1 cellular context compared by ENCODE assay signal in genomic region chr12:108664338-108665258, GRCh38.
A peak's percentile ranks its signal among the peaks of the same experiment; 100 is the strongest.
TF ChIP-seq lines count a peak whose summit lies in the region.

No MANE protein-coding gene starts in this region.

TF ChIP-seq in HepG2, 621 proteins besides CTCF, POLR2A, EP300 and RAD21 (continued from another document and continues in another):
- TF ChIP-seq THAP7 (CRISPR knock-in tag; IDR thresholded peaks at IDR 0.05) = no peak
- no peak for TF ChIP-seq ZNF574 (CRISPR knock-in tag; IDR thresholded peaks at IDR 0.05)
- no peak for TF ChIP-seq NPAS2 (CRISPR knock-in tag; IDR thresholded peaks at IDR 0.05; ENCODE audit: borderline replicate concordance)
- no peak for TF ChIP-seq ZBTB21 (CRISPR knock-in tag; IDR thresholded peaks at IDR 0.05)
- no peak for TF ChIP-seq CC2D1A (CRISPR knock-in tag; IDR thresholded peaks at IDR 0.05)
- TF ChIP-seq ZNF329 (CRISPR knock-in tag; IDR thresholded peaks at IDR 0.05; ENCODE audit: low read depth) = no peak
- 0 out of 2 replicates have a peak, but pooled peaks have one; percentile 45 for TF ChIP-seq HBP1 (CRISPR knock-in tag; IDR thresholded peaks at IDR 0.05; ENCODE audit: low read depth)
- TF ChIP-seq SIX1 (CRISPR knock-in tag; IDR thresholded peaks at IDR 0.05; ENCODE audit: borderline replicate concordance) = no peak
- TF ChIP-seq ZNF564 (CRISPR knock-in tag; IDR thresholded peaks at IDR 0.05) = no peak
- no peak for TF ChIP-seq KMT2A (CRISPR knock-in tag; IDR thresholded peaks at IDR 0.05)
- TF ChIP-seq MAZ (IDR thresholded peaks at IDR 0.05; ENCODE audit: borderline replicate concordance, low read depth, low read length) = 0 out of 2 replicates have a peak, but pooled peaks have one; percentile 38
- TF ChIP-seq MAZ (CRISPR knock-in tag; IDR thresholded peaks at IDR 0.05; ENCODE audit: low read depth) = no peak
- 0 out of 2 replicates have a peak, but pooled peaks have one; percentile 27 for TF ChIP-seq KDM2A (CRISPR knock-in tag; IDR thresholded peaks at IDR 0.05; ENCODE audit: borderline replicate concordance, low read depth)
- TF ChIP-seq ZNF724P (CRISPR knock-in tag; IDR thresholded peaks at IDR 0.05; ENCODE audit: borderline replicate concordance) = no peak
- TF ChIP-seq FOSL1 (CRISPR knock-in tag; IDR thresholded peaks at IDR 0.05; ENCODE audit: borderline replicate concordance) = peak; percentile 86
- TF ChIP-seq SOX13 (IDR thresholded peaks at IDR 0.05) = no peak
- peak in 1 of 2 experiments; percentile 48; a peak in 1 of 4 replicates for TF ChIP-seq SOX13 (CRISPR knock-in tag; conservative IDR thresholded peaks at IDR 0.05 in 1 of 2, IDR thresholded peaks at IDR 0.05 in 1 of 2)
- no peak for TF ChIP-seq MATR3 (CRISPR knock-in tag; IDR thresholded peaks at IDR 0.05)
- TF ChIP-seq RBM39 (IDR thresholded peaks at IDR 0.05; ENCODE audit: low read depth, low read length, poor library complexity, severe bottlenecking) = no peak
- TF ChIP-seq ZNF768 (CRISPR knock-in tag; IDR thresholded peaks at IDR 0.05) = no peak
- peak; percentile 95 for TF ChIP-seq STAG1 (CRISPR knock-in tag; IDR thresholded peaks at IDR 0.05)
- no peak; the same call in 1 of the 2 replicates for TF ChIP-seq ZBTB26 (CRISPR knock-in tag; IDR thresholded peaks at IDR 0.05; ENCODE audit: borderline replicate concordance)
- no peak for TF ChIP-seq CCAR2 (optimal IDR thresholded peaks at IDR 0.05; ENCODE audit: low read depth, low read length)
- TF ChIP-seq TFE3 (CRISPR knock-in tag; IDR thresholded peaks at IDR 0.05) = no peak
- TF ChIP-seq NFE2L1 (CRISPR knock-in tag; IDR thresholded peaks at IDR 0.05; ENCODE audit: borderline replicate concordance) = no peak
- TF ChIP-seq ZFP36L2 (CRISPR knock-in tag; IDR thresholded peaks at IDR 0.05) = no peak
- peak; percentile 66 for TF ChIP-seq PHF5A (CRISPR knock-in tag; IDR thresholded peaks at IDR 0.05; ENCODE audit: low read depth, unreplicated experiment)
- TF ChIP-seq ZNF225 (CRISPR knock-in tag; IDR thresholded peaks at IDR 0.05) = no peak
- no peak; the same call in 1 of the 2 replicates for TF ChIP-seq MXD4 (CRISPR knock-in tag; IDR thresholded peaks at IDR 0.05)
- no peak for TF ChIP-seq MXD1 (CRISPR knock-in tag; IDR thresholded peaks at IDR 0.05)
- no peak for TF ChIP-seq FOXC1 (CRISPR knock-in tag; IDR thresholded peaks at IDR 0.05; ENCODE audit: borderline replicate concordance)
- no peak for TF ChIP-seq ZNF318 (CRISPR knock-in tag; IDR thresholded peaks at IDR 0.05)
- TF ChIP-seq ZNF646 (CRISPR knock-in tag; IDR thresholded peaks at IDR 0.05) = no peak
- no peak for TF ChIP-seq MZF1 (CRISPR knock-in tag; IDR thresholded peaks at IDR 0.05; ENCODE audit: borderline replicate concordance)
- peak; percentile 84 for TF ChIP-seq ASH2L (IDR thresholded peaks at IDR 0.05; ENCODE audit: insufficient read length, low read depth, low read length)
- no peak for TF ChIP-seq SP1 (IDR thresholded peaks at IDR 0.05)
- no peak for TF ChIP-seq SP1 (CRISPR knock-in tag; IDR thresholded peaks at IDR 0.05)
